8 cellular contexts compared by ENCODE assay signal in genomic region chr19:35628565-35629331, GRCh38. TPM values are rescaled to one million over a fixed set of nuclear protein-coding genes. Genes with fewer than 3 reads are reported as not detected.
DNase-seq lines count a peak whose midpoint lies in the region; ATAC-seq and TF ChIP-seq lines count a peak whose summit lies in the region.

Gene RBM42, plus strand, starts transcription at chr19:35629036. Its CDS starts 118 bp downstream, at chr19:35629154.

- 0% methylated on average over 56 of the region's 56 CpGs for WGBS in ectodermal cell, 2 experiments

- H3K27ac Mint-ChIP-seq in CD8-positive, alpha-beta T cell, result peak within 1 kb of the TSS; percentile 96

- H3K36me3 ChIP-seq in CD8-positive, alpha-beta T cell (ENCODE audit: insufficient read depth, low read length), result peaks cover 34% of the 10 kb centered on the region
- H3K36me3 ChIP-seq in ectodermal cell (ENCODE audit: control insufficient read depth, insufficient read depth, low read length) (peaks cover 11% of the 10 kb centered on the region), lower lobe of right lung (peaks cover 37% of the 10 kb centered on the region)

- H3K27me3 ChIP-seq in CD8-positive, alpha-beta T cell (ENCODE audit: insufficient read depth, low read length), result no peaks in the 10 kb centered on the region
- no peaks in the 10 kb centered on the region for H3K27me3 ChIP-seq in ectodermal cell (ENCODE audit: control insufficient read depth, insufficient read depth, low read length, poor library complexity, severe bottlenecking)
- H3K27me3 ChIP-seq in lower lobe of right lung (ENCODE audit: low read depth), result no peaks in the 10 kb centered on the region

- H3K27me3 Mint-ChIP-seq in CD8-positive, alpha-beta T cell (ENCODE audit: low read depth), result no peaks in the 10 kb centered on the region

- CTCF ChIA-PET in CD8-positive, alpha-beta T cell (lab: Charles Lee), result no interaction called here

- H3K27ac ChIP-seq in CD8-positive, alpha-beta T cell (ENCODE audit: low read depth, low read length), result peak within 1 kb of the TSS; percentile 91
- H3K27ac ChIP-seq in ectodermal cell (ENCODE audit: insufficient read depth, low read depth, low read length, poor library complexity, severe bottlenecking) (peak within 1 kb of the TSS; percentile 78), lower lobe of right lung (peak within 1 kb of the TSS; percentile 95)

- peak within 1 kb of the TSS; percentile 90 for H3K4me3 ChIP-seq in CD8-positive, alpha-beta T cell (ENCODE audit: low read depth, low read length)
- H3K4me3 ChIP-seq in ectodermal cell (ENCODE audit: insufficient read depth, low read depth, low read length), result peak within 1 kb of the TSS; percentile 97
- H3K4me3 ChIP-seq in lower lobe of right lung, result peak within 1 kb of the TSS; percentile 88

- H3K4me1 ChIP-seq in CD8-positive, alpha-beta T cell (ENCODE audit: insufficient read depth, low read length), result peaks cover 17% of the 10 kb centered on the region
- H3K4me1 ChIP-seq in ectodermal cell (ENCODE audit: control insufficient read depth, insufficient read depth, low read length) (no peaks in the 10 kb centered on the region), lower lobe of right lung (peaks cover 19% of the 10 kb centered on the region)

- POLR2A ChIA-PET in CD8-positive, alpha-beta T cell (lab: Charles Lee), result interaction anchor here (0.7 to 1.0 kb wide), 3 partner anchors 12 to 19 kb away, joined by 3 to 8 read pairs (median 4); partner anchors contain the start of gene COX6B1

- peaks cover 36% of the 10 kb centered on the region for H3K36me3 Mint-ChIP-seq in CD8-positive, alpha-beta T cell

- no peak for TF ChIP-seq CTCF in CD8-positive, alpha-beta T cell (IDR thresholded peaks at IDR 0.05)
- no peak for TF ChIP-seq CTCF in lower lobe of right lung (IDR thresholded peaks at IDR 0.05)

- intact Hi-C loops in CD8-positive, alpha-beta T cell (cut with DNase I, micrococcal nuclease), result loop anchor here (1.0 to 5.0 kb wide), 12 partner anchors 16 to 951 kb away; partner anchors contain the start of genes COX6B1 (in 2 of the 2), HAUS5 (in 2 of the 2), TMEM147 (in 2 of the 2) and LIN37 (in 1 of the 2)
- intact Hi-C loops in lower lobe of right lung (cut with DNase I), result no loop called here

- peaks cover 24% of the 10 kb centered on the region for H3K4me1 Mint-ChIP-seq in CD8-positive, alpha-beta T cell (ENCODE audit: low read depth)

- H3K9me3 ChIP-seq in CD8-positive, alpha-beta T cell (ENCODE audit: low read length), result no peaks in the 10 kb centered on the region
- H3K9me3 ChIP-seq in ectodermal cell (ENCODE audit: control insufficient read depth, low read length) (no peaks in the 10 kb centered on the region), lower lobe of right lung (no peaks in the 10 kb centered on the region)

- peak within 1 kb of the TSS; percentile 96 for H3K4me3 Mint-ChIP-seq in CD8-positive, alpha-beta T cell

- DNase-seq in CD8-positive, alpha-beta T cell, result peak; percentile 94 to 99 (median 98)
- DNase-seq in HS-27A (ENCODE audit: low read depth), result peak; percentile 100
- peak; percentile 82 for DNase-seq in NK-92 (lab: John Stamatoyannopoulos, UW; ENCODE audit: unreplicated experiment)
- DNase-seq in activated CD8-positive, alpha-beta memory T cell treated with anti-CD3 and anti-CD28 coated beads for 1 hour (ENCODE audit: extremely low read depth in 1 of 2, low read depth in 1 of 2), result peak; percentile 95 to 96
- peak; percentile 97 for DNase-seq in lower lobe of right lung
- DNase-seq in stimulated activated CD4-positive, alpha-beta T cell treated with anti-CD3 and anti-CD28 coated beads, TNF-alpha, amount 100 ng/mL, for 24 hours (ENCODE audit: low read depth in 3 of 3), result peak; percentile 94 to 97 (median 95)

- peak; percentile 99 for ATAC-seq in CD8-positive, alpha-beta T cell
- ATAC-seq in GM19467 (IDR thresholded peaks at IDR 0.05; ENCODE audit: unreplicated experiment) (peak; percentile 88), lower lobe of right lung (peak; percentile 100)

- H3K9me3 Mint-ChIP-seq in CD8-positive, alpha-beta T cell, result no peaks in the 10 kb centered on the region

RNA-seq across cellular contexts. Expression of gene RBM42, which starts in this region (rescaled TPM):
- 10 to 100 TPM; 49.9 to 51.3 TPM for total RNA-seq in CD8-positive, alpha-beta T cell
- polyA plus RNA-seq in ectodermal cell (2013, experiment 1 of 4), result 70.9 TPM
- polyA plus RNA-seq in ectodermal cell (2013, experiment 2 of 4), result 68.9 TPM
- polyA plus RNA-seq in ectodermal cell (2013, experiment 3 of 4), result 69.1 TPM
- polyA plus RNA-seq in ectodermal cell (2013, experiment 4 of 4), result 69.5 TPM
- total RNA-seq in lower lobe of right lung, result 56.1 TPM

Comparison
In these comparisons a context has a peak if more than half of its experiments do, and no peak if none do; other contexts are left out.
1. Peak in every context shown above with its lines: DNase-seq, ATAC-seq, H3K4me3 ChIP-seq and H3K27ac ChIP-seq.